ENCODE assay signal across 28 cellular contexts in genomic region chr16:11956558-11956957, GRCh38. TPM values are rescaled to one million over a fixed set of nuclear protein-coding genes. Genes with fewer than 3 reads are reported as not detected.
"Had no signal": no experiment of that assay in that cellular context is flagged by ENCODE, and none has a peak within 500 bp of the region (broad histone marks: within the 10 kb centered on the region; RNA-seq: fewer than 3 reads in every experiment).

No MANE protein-coding gene starts in this region.

- H3K27me3 Mint-ChIP-seq: activated naive CD8-positive, alpha-beta T cell treated with anti-CD3 and anti-CD28 coated beads for 36 hours; naive B cell; stimulated activated naive CD8-positive, alpha-beta T cell treated with anti-CD3 and anti-CD28 coated beads, Interleukin-15, Interleukin-2, amounts not matched to agents 100 ng/mL and 50 ng/mL, for 24 hours had no signal

- ATAC-seq: activated CD4-positive, CD25-positive, alpha-beta regulatory T cell treated with anti-CD3 and anti-CD28 coated beads, Interleukin-2, amount 50 U/mL, for 24 hours; body of pancreas; gastrocnemius medialis had no signal

- H3K27ac ChIP-seq: adrenal gland, body of pancreas, gastrocnemius medialis, left ventricle myocardium inferior, right atrium auricular region, thoracic aorta, WERI-Rb-1 had no signal

- H3K4me3 ChIP-seq: adrenal gland, body of pancreas, esophagus squamous epithelium, gastrocnemius medialis, left ventricle myocardium inferior, right atrium auricular region, thoracic aorta had no signal

- DNase-seq: activated CD4-positive, alpha-beta T cell treated with anti-CD3 and anti-CD28 coated beads for 48 hours; activated CD4-positive, alpha-beta T cell treated with anti-CD3 and anti-CD28 coated beads, Interleukin-2, amount 50 U/mL, for 48 hours; activated CD8-positive, alpha-beta memory T cell treated with anti-CD3 and anti-CD28 coated beads for 24 hours; activated effector memory CD4-positive, alpha-beta T cell treated with anti-CD3 and anti-CD28 coated beads, Interleukin-2, amount 50 U/mL, for 16 hours; activated naive CD4-positive, alpha-beta T cell treated with anti-CD3 and anti-CD28 coated beads for 36 hours; activated naive CD8-positive, alpha-beta T cell treated with anti-CD3 and anti-CD28 coated beads for 36 hours; adrenal gland; aorta; body of pancreas; effector CD4-positive, alpha-beta T cell; esophagus squamous epithelium; gastrocnemius medialis; glutamatergic neuron; left ventricle myocardium inferior; naive B cell; nucleus accumbens; stimulated activated CD4-positive, alpha-beta T cell treated with anti-CD3 and anti-CD28 coated beads, Interleukin-4, amount 100 ng/mL, for 1 hour; WERI-Rb-1 had no signal

- H3K9me3 Mint-ChIP-seq: activated naive CD4-positive, alpha-beta T cell treated with anti-CD3 and anti-CD28 coated beads for 36 hours; activated naive CD8-positive, alpha-beta T cell treated with anti-CD3 and anti-CD28 coated beads for 36 hours; mesothelial cell of epicardium; naive B cell; neural crest cell; stimulated activated naive CD8-positive, alpha-beta T cell treated with anti-CD3 and anti-CD28 coated beads, Interleukin-15, Interleukin-2, amounts not matched to agents 100 ng/mL and 50 ng/mL, for 24 hours had no signal

- H3K4me3 Mint-ChIP-seq: activated naive CD4-positive, alpha-beta T cell treated with anti-CD3 and anti-CD28 coated beads for 36 hours; activated naive CD8-positive, alpha-beta T cell treated with anti-CD3 and anti-CD28 coated beads for 36 hours; mesothelial cell of epicardium; naive B cell; neural crest cell; stimulated activated naive CD8-positive, alpha-beta T cell treated with anti-CD3 and anti-CD28 coated beads, Interleukin-15, Interleukin-2, amounts not matched to agents 100 ng/mL and 50 ng/mL, for 24 hours had no signal

- H3K36me3 ChIP-seq: adrenal gland, esophagus squamous epithelium, gastrocnemius medialis, left ventricle myocardium inferior, right atrium auricular region, thoracic aorta, WERI-Rb-1 had no signal

- H3K27me3 ChIP-seq: adrenal gland, body of pancreas, esophagus squamous epithelium, gastrocnemius medialis, right atrium auricular region had no signal

- H3K4me1 Mint-ChIP-seq: activated naive CD8-positive, alpha-beta T cell treated with anti-CD3 and anti-CD28 coated beads for 36 hours; neural crest cell had no signal

- H3K27ac Mint-ChIP-seq: activated naive CD4-positive, alpha-beta T cell treated with anti-CD3 and anti-CD28 coated beads for 36 hours; activated naive CD8-positive, alpha-beta T cell treated with anti-CD3 and anti-CD28 coated beads for 36 hours; mesothelial cell of epicardium; stimulated activated naive CD8-positive, alpha-beta T cell treated with anti-CD3 and anti-CD28 coated beads, Interleukin-15, Interleukin-2, amounts not matched to agents 100 ng/mL and 50 ng/mL, for 24 hours had no signal

- H3K36me3 Mint-ChIP-seq: activated naive CD8-positive, alpha-beta T cell treated with anti-CD3 and anti-CD28 coated beads for 36 hours; naive B cell had no signal

- H3K4me1 ChIP-seq: adrenal gland, body of pancreas, gastrocnemius medialis, left ventricle myocardium inferior, right atrium auricular region had no signal

- H3K9me3 ChIP-seq: adrenal gland, body of pancreas, esophagus squamous epithelium, gastrocnemius medialis, left ventricle myocardium inferior, right atrium auricular region, thoracic aorta had no signal

RNA-seq across cellular contexts. Expression of gene TNFRSF17, which starts 8.5 kb away (rescaled TPM):
- total RNA-seq: activated naive CD4-positive, alpha-beta T cell treated with anti-CD3 and anti-CD28 coated beads for 36 hours; activated naive CD8-positive, alpha-beta T cell treated with anti-CD3 and anti-CD28 coated beads for 36 hours; adrenal gland; aorta; body of pancreas; dermis blood vessel endothelial cell; esophagus squamous epithelium; gastrocnemius medialis; left ventricle myocardium inferior; lung microvascular endothelial cell; mesothelial cell of epicardium; neural crest cell; pulmonary artery endothelial cell; right atrium auricular region; subcutaneous adipose tissue; thoracic aorta had no signal
